ENCODE assay signal across 8 cellular contexts in the genomic region with DNA sequence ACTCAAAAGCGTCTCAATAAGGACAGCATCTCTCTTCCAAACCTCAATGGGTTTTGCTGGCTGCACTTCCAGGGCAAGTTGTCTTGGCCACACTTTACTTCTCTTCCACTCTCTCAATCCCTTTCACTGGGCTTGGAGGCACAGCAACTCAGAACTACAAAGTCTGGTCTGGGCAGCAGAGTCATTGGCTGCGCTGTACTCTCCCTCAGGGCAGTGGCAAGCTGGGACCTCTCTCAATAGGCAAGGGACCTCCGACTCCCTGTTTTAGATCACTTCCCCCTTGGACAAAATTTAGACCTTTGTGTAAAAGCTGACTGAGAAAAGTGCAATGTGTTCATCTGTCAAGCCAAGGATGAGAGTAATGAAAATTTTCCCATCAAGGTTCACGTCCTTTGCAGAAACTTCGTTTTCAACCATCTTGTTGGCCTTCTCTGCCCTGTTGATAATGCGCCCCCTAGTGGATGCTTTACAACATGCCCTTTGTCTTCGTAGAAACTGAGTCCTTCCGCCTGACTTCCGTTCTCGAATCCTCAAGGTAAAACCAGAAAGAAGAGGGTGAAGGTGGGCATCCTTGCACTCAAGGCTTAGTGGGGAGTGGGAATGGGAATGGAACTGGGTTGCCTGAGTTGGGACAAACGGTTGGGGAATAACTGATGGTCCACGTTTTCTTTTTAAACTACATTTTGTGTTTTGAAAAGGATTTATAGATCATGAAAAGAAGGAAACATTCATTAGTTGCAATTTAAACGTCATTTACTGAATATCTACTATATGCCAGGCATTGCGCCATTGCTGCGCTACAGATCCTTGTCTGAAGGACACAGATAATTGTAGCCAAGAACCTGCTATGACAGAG.
DNase-seq lines count a peak whose midpoint lies in the region; ATAC-seq and TF ChIP-seq lines count a peak whose summit lies in the region.

No MANE protein-coding gene starts in this region.

- H3K27me3 ChIP-seq in BE2C, result no peaks in the 10 kb centered on the region
- H3K27me3 ChIP-seq in sigmoid colon, result no peaks in the 10 kb centered on the region

- TF ChIP-seq CTCF in BE2C (IDR thresholded peaks at IDR 0.05; ENCODE audit: low read depth, low read length), result peak; percentile 75
- TF ChIP-seq CTCF in GM20000 (IDR thresholded peaks at IDR 0.05; ENCODE audit: extremely low read depth, missing control alignments), result peak; percentile 60
- TF ChIP-seq CTCF in sigmoid colon (IDR thresholded peaks at IDR 0.05), result peak in 3 of 4 experiments; percentile 46 to 60 (median 49)

- no peak for TF ChIP-seq POLR2A in sigmoid colon (IDR thresholded peaks at IDR 0.05)

- 77 to 85% methylated on average over 15 of the region's 15 CpGs for WGBS in sigmoid colon, 2 donors

- no peak for TF ChIP-seq EP300 in sigmoid colon (IDR thresholded peaks at IDR 0.05)

- no peaks in the 10 kb centered on the region for H3K9me3 ChIP-seq in BE2C
- H3K9me3 ChIP-seq in sigmoid colon, result no peaks in the 10 kb centered on the region

- H3K36me3 ChIP-seq in BE2C (no peaks in the 10 kb centered on the region), sigmoid colon (no peaks in the 10 kb centered on the region)

- DNase-seq in BE2C (peak; percentile 64), GM20000 (ENCODE audit: low spot score) (peak; percentile 54), NCI-H69 (lab: John Stamatoyannopoulos, UW) (peak; percentile 84), glomerular endothelial cell (ENCODE audit: extremely low read depth, low read depth, low spot score) (peak; percentile 68), sigmoid colon (no peak)
- DNase-seq in activated CD8-positive, alpha-beta memory T cell treated with anti-CD3 and anti-CD28 coated beads, Interleukin-2, amount 50 U/mL, for 4 hours, result peak; percentile 49

- ATAC-seq in HG03469 (IDR thresholded peaks at IDR 0.05; ENCODE audit: unreplicated experiment), result no peak
- ATAC-seq in HG02970 (IDR thresholded peaks at IDR 0.05; ENCODE audit: low FRiP score, unreplicated experiment), result no peak

- H3K4me3 ChIP-seq in BE2C (ENCODE audit: low read depth, low read length) (peak overlapping the region; percentile 23; the same call in 1 of the 2 replicates), sigmoid colon (no peak overlapping the region)

- no peak overlapping the region for H3K27ac ChIP-seq in sigmoid colon

- intact Hi-C loops in sigmoid colon (cut with DNase I), result loop anchor here (10.0 kb wide), 2 partner anchors 243 to 313 kb away; no protein-coding TSS in a partner anchor

- H3K4me1 ChIP-seq in BE2C (no peaks in the 10 kb centered on the region; the same call in 1 of the 2 replicates), sigmoid colon (peaks cover 0 to 28% (median 12%) of the 10 kb centered on the region in 4 donors)
